In the genomic region with DNA sequence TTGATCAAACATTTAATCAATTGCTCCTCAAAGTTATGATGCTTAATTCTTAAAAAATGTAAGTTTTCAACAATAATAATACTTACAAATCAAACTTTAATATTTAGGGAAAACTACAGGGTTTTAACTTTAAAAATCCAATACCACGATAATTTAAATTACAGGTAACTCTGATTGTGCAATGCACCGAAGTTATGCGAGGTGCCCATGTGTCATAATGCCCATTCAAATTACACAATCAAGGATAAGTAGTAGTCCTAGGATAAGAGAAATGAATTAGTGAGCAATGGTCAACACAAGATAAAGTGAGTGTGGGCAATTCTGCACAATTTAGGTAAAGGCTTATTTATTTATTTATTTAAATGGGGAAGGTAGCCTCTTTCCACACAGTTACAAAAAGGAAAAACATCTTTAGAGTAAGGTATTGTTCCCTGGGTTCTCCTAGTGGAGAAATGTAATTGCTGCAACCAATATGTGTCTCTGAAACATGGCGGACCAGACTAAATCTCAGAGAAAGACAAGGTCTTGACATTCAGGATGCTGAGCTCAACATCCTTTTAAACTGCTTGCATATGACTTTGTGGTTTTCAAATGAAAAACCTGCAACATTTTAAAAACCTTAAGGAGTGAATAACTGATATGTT, we compare ENCODE assay signal across 34 cellular contexts.
DNase-seq lines count a peak whose midpoint lies in the region; ATAC-seq, FAIRE-seq and TF ChIP-seq lines count a peak whose summit lies in the region.
"Had no signal": no experiment of that assay in that cellular context is flagged by ENCODE, and none has a peak within 500 bp of the region (broad histone marks: within the 10 kb centered on the region; RNA-seq: fewer than 3 reads in every experiment).

No MANE protein-coding gene starts in this region.

- H3K4me2 ChIP-seq in OCI-LY7 (ENCODE audit: low read length), result no peak overlapping the region
- no peak overlapping the region for H3K4me2 ChIP-seq in HepG2 (ENCODE audit: low read depth, low read length)
- H3K4me2 ChIP-seq in osteoblast (ENCODE audit: insufficient read depth, low read length), result no peak overlapping the region

- H3K9me3 ChIP-seq in OCI-LY7 (ENCODE audit: low read length) (no peaks in the 10 kb centered on the region), HepG2 (ENCODE audit: low read length) (peaks cover 40% of the 10 kb centered on the region), osteoblast (ENCODE audit: low read depth, low read length) (no peaks in the 10 kb centered on the region), body of pancreas (no peaks in the 10 kb centered on the region)
- H3K9me3 ChIP-seq: pancreas, testis, uterus had no signal

- no TSS peak for BruUV-seq in OCI-LY7 (replicated peaks; lab: Mats Ljungman, UMichigan)
- BruUV-seq in HepG2 (replicated peaks; lab: Mats Ljungman, UMichigan), result no TSS peak

- intact Hi-C loops in OCI-LY7 (cut with micrococcal nuclease; ENCODE audit: unreplicated experiment) (no loop called here), HepG2 (cut with micrococcal nuclease; ENCODE audit: unreplicated experiment) (no loop called here), body of pancreas (cut with DNase I) (no loop called here)

- TF ChIP-seq POLR2A in HepG2 (IDR thresholded peaks at IDR 0.05; ENCODE audit: insufficient read depth in 1 of 2, low read depth in 2 of 2, low read length in 2 of 2) (no peak), body of pancreas (IDR thresholded peaks at IDR 0.05) (no peak)

- H3K36me3 ChIP-seq in OCI-LY7 (ENCODE audit: insufficient read depth, low read length), result no peaks in the 10 kb centered on the region
- no peaks in the 10 kb centered on the region for H3K36me3 ChIP-seq in HepG2 (replicated peaks in 1 of 2; ENCODE audit: control insufficient read depth in 1 of 2, insufficient read depth in 2 of 2, low read length in 2 of 2)
- H3K36me3 ChIP-seq in osteoblast (ENCODE audit: insufficient read depth, low read length), result no peaks in the 10 kb centered on the region
- H3K36me3 ChIP-seq in body of pancreas (replicated peaks in 1 of 2; ENCODE audit: insufficient read depth in 1 of 2, low read depth in 2 of 2), result no peaks in the 10 kb centered on the region
- H3K36me3 ChIP-seq: pancreas, uterus had no signal

- no peaks in the 10 kb centered on the region for H3K27me3 ChIP-seq in HepG2 (ENCODE audit: control insufficient read depth in 1 of 2, insufficient read depth in 2 of 2, low read length in 2 of 2)
- H3K27me3 ChIP-seq in osteoblast (ENCODE audit: insufficient read depth, low read length), result no peaks in the 10 kb centered on the region
- no peaks in the 10 kb centered on the region for H3K27me3 ChIP-seq in body of pancreas
- H3K27me3 ChIP-seq: dorsolateral prefrontal cortex, pancreas, testis, uterus had no signal

- H3K4me1 ChIP-seq in OCI-LY7 (ENCODE audit: insufficient read depth, low read length, poor library complexity, severe bottlenecking) (no peaks in the 10 kb centered on the region), HepG2 (ENCODE audit: insufficient read depth, low read length) (no peaks in the 10 kb centered on the region), osteoblast (ENCODE audit: insufficient read depth, low read length) (no peaks in the 10 kb centered on the region), body of pancreas (no peaks in the 10 kb centered on the region)
- H3K4me1 ChIP-seq: pancreas, testis, uterus had no signal

- H4K20me1 ChIP-seq in OCI-LY7 (ENCODE audit: insufficient read depth, low read length) (no peaks in the 10 kb centered on the region), HepG2 (ENCODE audit: insufficient read depth, low read length) (no peaks in the 10 kb centered on the region), osteoblast (ENCODE audit: insufficient read depth, low read length) (no peaks in the 10 kb centered on the region)

- peak; percentile 12 for FAIRE-seq in GM18507 (lab: Jason Lieb, UNC)
- FAIRE-seq in colon (lab: Jason Lieb, UNC), result peak; percentile 14
- no peak for FAIRE-seq in HepG2 (lab: Jason Lieb, UNC)
- FAIRE-seq: astrocyte, D721Med, endothelial cell of umbilical vein, GM12878, small intestine had no signal

- no peak for TF ChIP-seq RAD21 in HepG2 (CRISPR knock-in tag; IDR thresholded peaks at IDR 0.05)

- no peak overlapping the region for H3K4me3 ChIP-seq in OCI-LY7 (ENCODE audit: low read depth, low read length, poor library complexity, severe bottlenecking)
- no peak overlapping the region for H3K4me3 ChIP-seq in HepG2 (replicated peaks in 1 of 3; ENCODE audit: insufficient read depth in 1 of 3, low read depth in 2 of 3, low read length in 3 of 3)
- H3K4me3 ChIP-seq in osteoblast (ENCODE audit: insufficient read depth, low read length), result no peak overlapping the region
- H3K4me3 ChIP-seq in body of pancreas, result no peak overlapping the region
- H3K4me3 ChIP-seq: dorsolateral prefrontal cortex, GM12878, pancreas, testis, uterus had no signal

- no peak overlapping the region for H3K9ac ChIP-seq in HepG2 (ENCODE audit: insufficient read depth, low read depth, low read length)

- no peak for ATAC-seq in HepG2
- ATAC-seq in body of pancreas, result no peak
- ATAC-seq: activated naive CD8-positive, alpha-beta T cell treated with anti-CD3 and anti-CD28 coated beads, Interleukin-2, amount 50 U/mL, for 24 hours; activated T-cell treated with anti-CD3 and anti-CD28 coated beads, Interleukin-2, amount 50 U/mL, for 72 hours; GM12878; left colon; pancreas had no signal

- H3K9me2 ChIP-seq in OCI-LY7 (ENCODE audit: insufficient read depth, low read length), result no peaks in the 10 kb centered on the region; the same call in 1 of the 2 replicates

- CTCF ChIA-PET in OCI-LY7 (lab: Charles Lee; ENCODE audit: unreplicated experiment) (no interaction called here), HepG2 (lab: Yijun Ruan, JAX; ENCODE audit: low intra/inter-chr PET ratio, low total read pairs) (no interaction called here)

- DNase-seq in GM18507 (ENCODE audit: extremely low spot score, insufficient read length, low read depth) (no peak), OCI-LY7 (ENCODE audit: low spot score) (no peak), HepG2 (ENCODE audit: low spot score) (no peak), osteoblast (ENCODE audit: insufficient read length, low spot score, missing footprints) (no peak), body of pancreas (no peak), NCI-H524 treated with DMSO at 0.1 percent for 48 hours (lab: John Stamatoyannopoulos, UW) (no peak)
- no peak for DNase-seq in activated CD4-positive, alpha-beta T cell treated with anti-CD3 and anti-CD28 coated beads, Interleukin-2, amount 50 U/mL, for 1 hour
- DNase-seq: activated CD4-positive, alpha-beta T cell treated with anti-CD3 and anti-CD28 coated beads, Interleukin-2, amount 50 U/mL, for 4 hours; activated naive CD4-positive, alpha-beta T cell; activated naive CD8-positive, alpha-beta T cell treated with anti-CD3 and anti-CD28 coated beads, Interleukin-2, amount 50 U/mL, for 24 hours; activated T-cell treated with anti-CD3 and anti-CD28 coated beads, Interleukin-2, amount 50 U/mL, for 72 hours; CD4-positive, alpha-beta memory T cell; dorsolateral prefrontal cortex; EL; HCEC 1CT; hypothalamus; left colon; MV-4-11; NCI-H1694; NCI-H446; NCI-H82; nephron progenitor cell; pancreas; small intestine; stimulated activated CD4-positive, alpha-beta T cell treated with anti-CD3 and anti-CD28 coated beads, Interleukin-2, amount 100 ng/mL, for 24 hours; stimulated activated CD8-positive, alpha-beta memory T cell treated with anti-CD3 and anti-CD28 coated beads, Interleukin-4, amount 100 ng/mL, for 48 hours; testis; uterus had no signal

- TF ChIP-seq CTCF in OCI-LY7 (conservative IDR thresholded peaks at IDR 0.05; ENCODE audit: low read length) (0 out of 2 replicates have a peak, but pooled peaks have one; percentile 17), HepG2 (CRISPR knock-in tag; IDR thresholded peaks at IDR 0.05) (no peak), osteoblast (IDR thresholded peaks at IDR 0.05; ENCODE audit: extremely low read depth, low read depth, low read length) (no peak), body of pancreas (IDR thresholded peaks at IDR 0.05) (no peak)

- in situ Hi-C loops in HepG2 (cut with HindIII; ENCODE audit: extremely low pct_ligation_motif_present, low pct_unique_long_range_greater_than_20kb), result no loop called here

- POLR2A ChIA-PET in OCI-LY7 (lab: Charles Lee) (no interaction called here), HepG2 (lab: Yijun Ruan, JAX) (no interaction called here)

- H3K27ac ChIP-seq in OCI-LY7 (ENCODE audit: low read depth, low read length, poor library complexity, severe bottlenecking), result no peak overlapping the region
- no peak overlapping the region for H3K27ac ChIP-seq in HepG2 (ENCODE audit: extremely low read length, insufficient read depth, low read length)
- H3K27ac ChIP-seq in osteoblast (ENCODE audit: low read depth, low read length), result no peak overlapping the region
- H3K27ac ChIP-seq in body of pancreas, result no peak overlapping the region
- H3K27ac ChIP-seq: dorsolateral prefrontal cortex, pancreas, RWPE1, testis, uterus had no signal

- H2AFZ ChIP-seq in OCI-LY7 (ENCODE audit: low read length), result no peak overlapping the region
- no peak overlapping the region for H2AFZ ChIP-seq in HepG2 (ENCODE audit: low read length)
- H2AFZ ChIP-seq in osteoblast (ENCODE audit: low read length), result no peak overlapping the region

- WGBS in HepG2 (ENCODE audit: low lambda C conversion rate), result 84% methylated on average over 4 of the region's 4 CpGs
- WGBS in body of pancreas, 2 donors, result 94% methylated on average over 4 of the region's 4 CpGs

- TF ChIP-seq EP300 in HepG2 (IDR thresholded peaks at IDR 0.05; ENCODE audit: low read depth in 2 of 2, low read length in 2 of 2) (no peak), HepG2 (CRISPR knock-in tag; IDR thresholded peaks at IDR 0.05; ENCODE audit: borderline replicate concordance) (no peak)

- no peaks in the 10 kb centered on the region for H3K79me2 ChIP-seq in OCI-LY7 (ENCODE audit: insufficient read depth, low read depth, low read length)
- H3K79me2 ChIP-seq in HepG2 (ENCODE audit: insufficient read depth, low read length), result no peaks in the 10 kb centered on the region
- H3K79me2 ChIP-seq in osteoblast (ENCODE audit: insufficient read depth, low read length), result no peaks in the 10 kb centered on the region

TF ChIP-seq in HepG2, 621 proteins besides CTCF, POLR2A, EP300 and RAD21 (continues in another document):
- no peak for TF ChIP-seq SMARCE1 (IDR thresholded peaks at IDR 0.05; ENCODE audit: borderline replicate concordance)
- no peak for TF ChIP-seq HOXD1 (CRISPR knock-in tag; IDR thresholded peaks at IDR 0.05)
- peak; percentile 73 for TF ChIP-seq CEBPB (IDR thresholded peaks at IDR 0.05; ENCODE audit: borderline replicate concordance, low read depth, low read length)
